27 cellular contexts compared by ENCODE assay signal in the genomic region with DNA sequence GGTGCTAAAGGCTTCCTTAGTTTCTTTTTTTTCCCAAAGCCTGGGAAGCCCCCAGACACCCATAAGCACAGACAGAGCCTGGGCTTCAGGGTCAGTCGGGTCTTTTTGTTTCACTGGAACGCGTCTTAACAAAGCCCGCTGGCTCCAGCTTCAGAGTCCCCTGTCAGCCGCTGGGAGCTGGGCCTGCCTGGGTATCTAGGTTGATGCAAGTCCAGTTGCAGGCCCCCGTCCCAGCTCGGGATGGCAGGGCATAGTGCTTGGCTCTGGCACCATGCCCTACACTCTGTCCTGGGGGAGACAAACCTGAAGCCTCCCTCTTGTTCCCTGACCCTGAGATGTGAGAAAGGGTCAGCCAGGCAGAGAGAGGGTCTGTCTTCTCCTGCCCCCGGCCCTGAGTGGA. TPM values are rescaled to one million over a fixed set of nuclear protein-coding genes. Genes with fewer than 3 reads are reported as not detected.
"Had no signal": no experiment of that assay in that cellular context is flagged by ENCODE, and none has a peak within 500 bp of the region (broad histone marks: within the 10 kb centered on the region; RNA-seq: fewer than 3 reads in every experiment).

No MANE protein-coding gene starts in this region.

- H3K9me3 ChIP-seq: esophagus squamous epithelium, gastroesophageal sphincter, heart left ventricle, lower lobe of right lung, mucosa of descending colon had no signal

- H3K36me3 Mint-ChIP-seq: mesothelial cell of epicardium had no signal

- H3K27ac Mint-ChIP-seq: effector memory CD8-positive, alpha-beta T cell; endodermal cell; mesothelial cell of epicardium had no signal

- H3K36me3 ChIP-seq: lower lobe of right lung had no signal

- H3K9me3 Mint-ChIP-seq: effector memory CD8-positive, alpha-beta T cell; endodermal cell; mesothelial cell of epicardium had no signal

- H3K4me3 ChIP-seq: coronary artery, esophagus squamous epithelium, gastroesophageal sphincter, heart left ventricle, lower lobe of right lung, mucosa of descending colon had no signal

- H3K27ac ChIP-seq: coronary artery, epithelial cell of prostate, esophagus squamous epithelium, heart left ventricle, lower lobe of right lung had no signal

- DNase-seq: dermis blood vessel endothelial cell; effector CD8-positive, alpha-beta T cell; effector memory CD8-positive, alpha-beta T cell; endodermal cell; erythroblast; esophagus squamous epithelium; foreskin fibroblast; heart left ventricle; hippocampal formation; kidney glomerular epithelial cell; left colon; left ventricle myocardium superior; lower lobe of right lung; mesenchymal stem cell; mucosa of descending colon had no signal

- H3K4me3 Mint-ChIP-seq: effector memory CD8-positive, alpha-beta T cell; endodermal cell; mesothelial cell of epicardium had no signal

- ATAC-seq: effector memory CD8-positive, alpha-beta T cell; esophagus mucosa; gastroesophageal sphincter; heart left ventricle; left colon; left lobe of liver; left ventricle myocardium superior; lower lobe of right lung; mucosa of descending colon had no signal

- H3K4me1 Mint-ChIP-seq: mesothelial cell of epicardium had no signal

- FAIRE-seq: colon, endometrium, frontal cortex, islet of Langerhans, keratinocyte had no signal

- H3K4me1 ChIP-seq: lower lobe of right lung had no signal

RNA-seq across cellular contexts. Expression of a gene that starts 14.5 kb away (rescaled TPM):
- total RNA-seq: myocyte had no signal
